ENCODE assay signal across 20 cellular contexts in genomic region chr2:10377747-10378085, GRCh38.
DNase-seq lines count a peak whose midpoint lies in the region; ATAC-seq and TF ChIP-seq lines count a peak whose summit lies in the region.
"Had no signal": no experiment of that assay in that cellular context is flagged by ENCODE, and none has a peak within 500 bp of the region (broad histone marks: within the 10 kb centered on the region; RNA-seq: fewer than 3 reads in every experiment).

No MANE protein-coding gene starts in this region.

- intact Hi-C loops in aorta (cut with DNase I) = no loop called here
- intact Hi-C loops in activated T-helper 2 cell treated with anti-CD3 and anti-CD28 coated beads, Interferon-gamma antibody, Interleukin-2, Interleukin-4, amounts not matched to agents 10 μg/mL and 5 μg/mL and 100 μg/mL, durations not matched to agents 14 hours and 24 hours and 36 hours (cut with micrococcal nuclease) = no loop called here

- 83 to 88% methylated on average over 12 of the region's 12 CpGs for WGBS in aorta, 2 donors

- H3K4me3 ChIP-seq in aorta (ENCODE audit: low read length in 2 of 2) = no peak overlapping the region
- H3K4me3 ChIP-seq: gastroesophageal sphincter, lower lobe of right lung, upper lobe of left lung had no signal

- H3K4me1 Mint-ChIP-seq in activated naive CD8-positive, alpha-beta T cell (ENCODE audit: low read depth) = peaks cover 88% of the 10 kb centered on the region
- H3K4me1 Mint-ChIP-seq in nephron progenitor cell = peaks cover 70% of the 10 kb centered on the region
- peaks cover 55% of the 10 kb centered on the region for H3K4me1 Mint-ChIP-seq in activated T-helper 2 cell treated with anti-CD3 and anti-CD28 coated beads, Interferon-gamma antibody, Interleukin-2, Interleukin-4, amounts not matched to agents 10 μg/mL and 5 μg/mL and 100 μg/mL, durations not matched to agents 14 hours and 24 hours and 36 hours (ENCODE audit: low read depth)

- H3K36me3 Mint-ChIP-seq in activated naive CD8-positive, alpha-beta T cell = no peaks in the 10 kb centered on the region
- no peaks in the 10 kb centered on the region for H3K36me3 Mint-ChIP-seq in nephron progenitor cell (ENCODE audit: low read depth)
- H3K36me3 Mint-ChIP-seq in activated T-helper 2 cell treated with anti-CD3 and anti-CD28 coated beads, Interferon-gamma antibody, Interleukin-2, Interleukin-4, amounts not matched to agents 10 μg/mL and 5 μg/mL and 100 μg/mL, durations not matched to agents 14 hours and 24 hours and 36 hours (ENCODE audit: low read depth) = peaks cover 8% of the 10 kb centered on the region

- H3K9me3 Mint-ChIP-seq in activated naive CD8-positive, alpha-beta T cell (ENCODE audit: low read depth) = no peaks in the 10 kb centered on the region
- no peaks in the 10 kb centered on the region for H3K9me3 Mint-ChIP-seq in nephron progenitor cell
- H3K9me3 Mint-ChIP-seq in activated T-helper 2 cell treated with anti-CD3 and anti-CD28 coated beads, Interferon-gamma antibody, Interleukin-2, Interleukin-4, amounts not matched to agents 10 μg/mL and 5 μg/mL and 100 μg/mL, durations not matched to agents 14 hours and 24 hours and 36 hours = no peaks in the 10 kb centered on the region
- H3K9me3 Mint-ChIP-seq: activated T-helper 1 cell treated with anti-CD3 and anti-CD28 coated beads, Interleukin-12 subunit alpha, Interleukin-12 subunit beta, Interleukin-2, Interleukin-4 antibody, amounts not matched to agents 30 ng/mL and 10 ng/mL and 1 ng/mL, durations not matched to agents 14 hours and 24 hours and 36 hours had no signal

- DNase-seq in DMS53 (lab: John Stamatoyannopoulos, UW) (peak; percentile 46), DMS53 treated with DMSO at 0.1 percent for 48 hours (lab: John Stamatoyannopoulos, UW; ENCODE audit: unreplicated experiment) (no peak), nephron progenitor cell (no peak), midbrain (lab: John Stamatoyannopoulos, UW) (no peak), aorta (no peak)
- DNase-seq in activated T-helper 2 cell treated with anti-CD3 and anti-CD28 coated beads, Interferon-gamma antibody, Interleukin-2, Interleukin-4, amounts not matched to agents 10 μg/mL and 5 μg/mL and 100 μg/mL, durations not matched to agents 14 hours and 24 hours and 36 hours (ENCODE audit: low spot score) = no peak
- DNase-seq: activated CD4-positive, CD25-positive, alpha-beta regulatory T cell; brain microvascular endothelial cell; hypothalamus; islet precursor cell; lower lobe of right lung; NCI-H1694; NCI-H524 treated with DMSO at 0.1 percent for 48 hours; retina; upper lobe of left lung had no signal

- H3K4me3 Mint-ChIP-seq in activated naive CD8-positive, alpha-beta T cell = peak overlapping the region; percentile 33
- no peak overlapping the region for H3K4me3 Mint-ChIP-seq in nephron progenitor cell
- no peak overlapping the region for H3K4me3 Mint-ChIP-seq in activated T-helper 2 cell treated with anti-CD3 and anti-CD28 coated beads, Interferon-gamma antibody, Interleukin-2, Interleukin-4, amounts not matched to agents 10 μg/mL and 5 μg/mL and 100 μg/mL, durations not matched to agents 14 hours and 24 hours and 36 hours (ENCODE audit: low read depth)
- H3K4me3 Mint-ChIP-seq: activated T-helper 1 cell treated with anti-CD3 and anti-CD28 coated beads, Interleukin-12 subunit alpha, Interleukin-12 subunit beta, Interleukin-2, Interleukin-4 antibody, amounts not matched to agents 30 ng/mL and 10 ng/mL and 1 ng/mL, durations not matched to agents 14 hours and 24 hours and 36 hours had no signal

- no peaks in the 10 kb centered on the region for H3K27me3 Mint-ChIP-seq in activated naive CD8-positive, alpha-beta T cell
- H3K27me3 Mint-ChIP-seq in nephron progenitor cell (ENCODE audit: low read depth, poor library complexity) = peaks cover 4% of the 10 kb centered on the region
- no peaks in the 10 kb centered on the region for H3K27me3 Mint-ChIP-seq in activated T-helper 2 cell treated with anti-CD3 and anti-CD28 coated beads, Interferon-gamma antibody, Interleukin-2, Interleukin-4, amounts not matched to agents 10 μg/mL and 5 μg/mL and 100 μg/mL, durations not matched to agents 14 hours and 24 hours and 36 hours (ENCODE audit: low read depth)

- H3K36me3 ChIP-seq in KOPT-K1 (ENCODE audit: insufficient read depth, low read length) = no peaks in the 10 kb centered on the region
- no peaks in the 10 kb centered on the region for H3K36me3 ChIP-seq in aorta (ENCODE audit: control insufficient read depth in 1 of 2, insufficient read depth in 2 of 2, low read length in 1 of 2)
- H3K36me3 ChIP-seq: brain microvascular endothelial cell, gastroesophageal sphincter had no signal

- peak overlapping the region; percentile 83 for H3K27ac Mint-ChIP-seq in activated naive CD8-positive, alpha-beta T cell
- H3K27ac Mint-ChIP-seq in nephron progenitor cell = peak overlapping the region; percentile 82
- no peak overlapping the region for H3K27ac Mint-ChIP-seq in activated T-helper 2 cell treated with anti-CD3 and anti-CD28 coated beads, Interferon-gamma antibody, Interleukin-2, Interleukin-4, amounts not matched to agents 10 μg/mL and 5 μg/mL and 100 μg/mL, durations not matched to agents 14 hours and 24 hours and 36 hours
- H3K27ac Mint-ChIP-seq: activated T-helper 1 cell treated with anti-CD3 and anti-CD28 coated beads, Interleukin-12 subunit alpha, Interleukin-12 subunit beta, Interleukin-2, Interleukin-4 antibody, amounts not matched to agents 30 ng/mL and 10 ng/mL and 1 ng/mL, durations not matched to agents 14 hours and 24 hours and 36 hours had no signal

- no peaks in the 10 kb centered on the region for H3K27me3 ChIP-seq in aorta (ENCODE audit: control insufficient read depth in 1 of 2, insufficient read depth in 2 of 2, low read length in 1 of 2)
- H3K27me3 ChIP-seq: brain microvascular endothelial cell, gastroesophageal sphincter, upper lobe of left lung had no signal

- H3K9me3 ChIP-seq in KOPT-K1 (ENCODE audit: insufficient read depth, low read length, poor library complexity, severe bottlenecking) (no peaks in the 10 kb centered on the region), aorta (ENCODE audit: control insufficient read depth, low read length) (no peaks in the 10 kb centered on the region)
- H3K9me3 ChIP-seq: gastroesophageal sphincter, lower lobe of right lung, upper lobe of left lung had no signal

- no peak for TF ChIP-seq CTCF in nephron progenitor cell (IDR thresholded peaks at IDR 0.05)

- peak overlapping the region; percentile 21 for H3K27ac ChIP-seq in KOPT-K1 (ENCODE audit: low read depth, low read length, poor library complexity, severe bottlenecking)
- H3K27ac ChIP-seq in aorta (ENCODE audit: low read depth in 1 of 2, low read length in 2 of 2) = no peak overlapping the region
- H3K27ac ChIP-seq: 22Rv1, brain microvascular endothelial cell, gastroesophageal sphincter, lower lobe of right lung, upper lobe of left lung had no signal

- ATAC-seq in aorta (ENCODE audit: low FRiP score) = no peak
- ATAC-seq: gastroesophageal sphincter, lower lobe of right lung had no signal

- H3K4me1 ChIP-seq in aorta (ENCODE audit: control insufficient read depth in 1 of 2, insufficient read depth in 2 of 2, low read length in 2 of 2) = no peaks in the 10 kb centered on the region
